Comparison of ENCODE assay signal across 20 cellular contexts in genomic region chr10:93447019-93447418, GRCh38. TPM values are rescaled to one million over a fixed set of nuclear protein-coding genes. Genes with fewer than 3 reads are reported as not detected.
DNase-seq lines count a peak whose midpoint lies in the region; ATAC-seq, FAIRE-seq and TF ChIP-seq lines count a peak whose summit lies in the region.
"Had no signal": no experiment of that assay in that cellular context is flagged by ENCODE, and none has a peak within 500 bp of the region (broad histone marks: within the 10 kb centered on the region; RNA-seq: fewer than 3 reads in every experiment).

No MANE protein-coding gene starts in this region.

- H3K4me3 ChIP-seq in GM23248 (no peak overlapping the region), keratinocyte (ENCODE audit: control insufficient read depth in 2 of 3, extremely low read depth in 1 of 3, insufficient read depth in 2 of 3, low read depth in 1 of 3, low read length in 3 of 3) (no peak overlapping the region), sigmoid colon (no peak overlapping the region)
- H3K4me3 ChIP-seq: dorsolateral prefrontal cortex had no signal

- no peaks in the 10 kb centered on the region for H3K9me2 ChIP-seq in GM23248 (ENCODE audit: insufficient read depth)

- intact Hi-C loops in sigmoid colon (cut with DNase I) = no loop called here
- intact Hi-C loops in activated CD4-positive, alpha-beta memory T cell treated with anti-CD3 and anti-CD28 coated beads for 36 hours (cut with micrococcal nuclease) = no loop called here

- H3K79me2 ChIP-seq in GM23248 (ENCODE audit: insufficient read depth) (peaks cover 96% of the 10 kb centered on the region), keratinocyte (ENCODE audit: control insufficient read depth, insufficient read depth, low read length) (peaks cover 46% of the 10 kb centered on the region)

- H3F3A ChIP-seq in GM23248 (ENCODE audit: insufficient read depth) = peaks cover 54% of the 10 kb centered on the region

- TF ChIP-seq CTCF in brain (conservative IDR thresholded peaks at IDR 0.05) = no peak
- TF ChIP-seq CTCF in keratinocyte (optimal IDR thresholded peaks at IDR 0.05 in 1 of 3, IDR thresholded peaks at IDR 0.05 in 1 of 3, conservative IDR thresholded peaks at IDR 0.05 in 1 of 3; ENCODE audit: extremely low read depth in 1 of 3, insufficient read depth in 2 of 3, low read length in 3 of 3) = no peak
- TF ChIP-seq CTCF in sigmoid colon (IDR thresholded peaks at IDR 0.05) = no peak

- peaks cover 32% of the 10 kb centered on the region for H3K4me1 Mint-ChIP-seq in brain
- peaks cover 8% of the 10 kb centered on the region for H3K4me1 Mint-ChIP-seq in activated CD4-positive, alpha-beta memory T cell treated with anti-CD3 and anti-CD28 coated beads for 36 hours (ENCODE audit: low read depth)
- H3K4me1 Mint-ChIP-seq: memory B cell; natural killer cell; stimulated activated memory B cell treated with anti-CD40 and anti-IgM and Interleukin-4, amounts not matched to agents 10 μg/mL and 1 μg/mL and 100 μg/mL, for 72 hours; T-helper 17 cell had no signal

- no peaks in the 10 kb centered on the region for H3K27me3 ChIP-seq in GM23248 (replicated peaks; ENCODE audit: insufficient read depth)
- H3K27me3 ChIP-seq in keratinocyte (ENCODE audit: control insufficient read depth, extremely low read depth, insufficient read depth, low read length) = no peaks in the 10 kb centered on the region
- H3K27me3 ChIP-seq in sigmoid colon = no peaks in the 10 kb centered on the region
- H3K27me3 ChIP-seq: dorsolateral prefrontal cortex had no signal

- no peak for TF ChIP-seq POLR2A in sigmoid colon (IDR thresholded peaks at IDR 0.05)

- in situ Hi-C loops in GM23248 (cut with MboI) = no loop called here

- dilution Hi-C loops in keratinocyte (cut with MboI; ENCODE audit: extremely low pct_ligation_motif_present, low sequenced_read_pairs) = no loop called here

- peak overlapping the region in 3 of 5 experiments; percentile 68 to 70 (median 68) for H3K27ac Mint-ChIP-seq in brain
- no peak overlapping the region for H3K27ac Mint-ChIP-seq in activated CD4-positive, alpha-beta memory T cell treated with anti-CD3 and anti-CD28 coated beads for 36 hours
- H3K27ac Mint-ChIP-seq: activated naive CD8-positive, alpha-beta T cell treated with anti-CD3 and anti-CD28 coated beads, Interleukin-2, amount 50 U/mL, for 24 hours; activated T-helper 1 cell treated with anti-CD3 and anti-CD28 coated beads, Interleukin-12 subunit alpha, Interleukin-12 subunit beta, Interleukin-2, Interleukin-4 antibody, amounts not matched to agents 30 ng/mL and 10 ng/mL and 1 ng/mL, durations not matched to agents 14 hours and 24 hours and 36 hours; memory B cell; natural killer cell; stimulated activated memory B cell treated with anti-CD40 and anti-IgM and Interleukin-4, amounts not matched to agents 10 μg/mL and 1 μg/mL and 100 μg/mL, for 72 hours; T-helper 17 cell had no signal

- H4K20me1 ChIP-seq in GM23248 (ENCODE audit: insufficient read depth) (no peaks in the 10 kb centered on the region), keratinocyte (ENCODE audit: control insufficient read depth, extremely low read depth, insufficient read depth, low read length) (no peaks in the 10 kb centered on the region)

- H2AFZ ChIP-seq in GM23248 = no peak overlapping the region
- no peak overlapping the region for H2AFZ ChIP-seq in keratinocyte (ENCODE audit: control insufficient read depth, low read length)

- WGBS in GM23248 (ENCODE audit: low coverage in 1 of 2, low lambda C conversion rate in 2 of 2, missing lambda C conversion rate in 2 of 2), 2 experiments = 73 to 76% methylated on average over 6 of the region's 6 CpGs
- WGBS in sigmoid colon, 2 donors = 78 to 80% methylated on average over 6 of the region's 6 CpGs

- H3K4me2 ChIP-seq in GM23248 (ENCODE audit: unreplicated experiment) = no peak overlapping the region
- H3K4me2 ChIP-seq in keratinocyte (ENCODE audit: control insufficient read depth, extremely low read depth, insufficient read depth, low read depth, low read length) = peak overlapping the region; percentile 72
- H3K4me2 ChIP-seq: KMS-11 had no signal

- H3K9ac ChIP-seq in GM23248 = peak overlapping the region; percentile 81
- peak overlapping the region; percentile 72 for H3K9ac ChIP-seq in keratinocyte (ENCODE audit: control insufficient read depth, extremely low read depth, insufficient read depth, low read length)
- H3K9ac ChIP-seq: KMS-11 had no signal

- H3K9me3 Mint-ChIP-seq in brain = peaks cover 0 to 2% (median 0%) of the 10 kb centered on the region in 5 experiments
- H3K9me3 Mint-ChIP-seq in activated CD4-positive, alpha-beta memory T cell treated with anti-CD3 and anti-CD28 coated beads for 36 hours = no peaks in the 10 kb centered on the region
- H3K9me3 Mint-ChIP-seq: activated naive CD8-positive, alpha-beta T cell treated with anti-CD3 and anti-CD28 coated beads, Interleukin-2, amount 50 U/mL, for 24 hours; activated T-helper 1 cell treated with anti-CD3 and anti-CD28 coated beads, Interleukin-12 subunit alpha, Interleukin-12 subunit beta, Interleukin-2, Interleukin-4 antibody, amounts not matched to agents 30 ng/mL and 10 ng/mL and 1 ng/mL, durations not matched to agents 14 hours and 24 hours and 36 hours; natural killer cell had no signal

- FAIRE-seq in keratinocyte (lab: Jason Lieb, UNC) = peak; percentile 53

- POLR2A ChIA-PET in activated CD4-positive, alpha-beta memory T cell treated with anti-CD3 and anti-CD28 coated beads for 36 hours (lab: Charles Lee) = no interaction called here

- no peak for ATAC-seq in stimulated activated naive CD8-positive, alpha-beta T cell treated with anti-CD3 and anti-CD28 coated beads, Interleukin-15, Interleukin-2, amounts not matched to agents 100 U/mL and 50 U/mL, for 24 hours
- ATAC-seq: activated naive CD8-positive, alpha-beta T cell treated with anti-CD3 and anti-CD28 coated beads, Interleukin-2, amount 50 U/mL, for 24 hours; natural killer cell; stimulated activated memory B cell treated with anti-CD40 and anti-IgM and Interleukin-4, amounts not matched to agents 10 μg/mL and 1 μg/mL and 100 μg/mL, for 72 hours; T-helper 17 cell had no signal

- peaks cover 4% of the 10 kb centered on the region for H3K27me3 Mint-ChIP-seq in brain
- no peaks in the 10 kb centered on the region for H3K27me3 Mint-ChIP-seq in activated CD4-positive, alpha-beta memory T cell treated with anti-CD3 and anti-CD28 coated beads for 36 hours
- H3K27me3 Mint-ChIP-seq: activated naive CD8-positive, alpha-beta T cell treated with anti-CD3 and anti-CD28 coated beads, Interleukin-2, amount 50 U/mL, for 24 hours; T-helper 17 cell had no signal

- H3K9me3 ChIP-seq in GM23248 (ENCODE audit: low read depth) (no peaks in the 10 kb centered on the region), keratinocyte (ENCODE audit: control insufficient read depth, low read depth, low read length) (no peaks in the 10 kb centered on the region), sigmoid colon (no peaks in the 10 kb centered on the region)

- no peaks in the 10 kb centered on the region for H3K36me3 Mint-ChIP-seq in brain
- peaks cover 16% of the 10 kb centered on the region for H3K36me3 Mint-ChIP-seq in activated CD4-positive, alpha-beta memory T cell treated with anti-CD3 and anti-CD28 coated beads for 36 hours
- H3K36me3 Mint-ChIP-seq: natural killer cell had no signal

- DNase-seq in GM23248 (no peak), keratinocyte (ENCODE audit: low read depth, low spot score) (no peak), sigmoid colon (no peak), DMS114 treated with DMSO at 0.1 percent for 48 hours (lab: John Stamatoyannopoulos, UW; ENCODE audit: unreplicated experiment) (no peak), Ammon's horn (ENCODE audit: low spot score) (no peak)
- DNase-seq in stimulated activated naive CD8-positive, alpha-beta T cell treated with anti-CD3 and anti-CD28 coated beads, Interleukin-15, Interleukin-2, amounts not matched to agents 100 U/mL and 50 U/mL, for 24 hours = no peak
- no peak for DNase-seq in activated CD4-positive, alpha-beta memory T cell treated with anti-CD3 and anti-CD28 coated beads for 36 hours
- DNase-seq: activated naive CD8-positive, alpha-beta T cell treated with anti-CD3 and anti-CD28 coated beads, Interleukin-2, amount 50 U/mL, for 24 hours; COR-L47; dorsolateral prefrontal cortex; natural killer cell; NCI-H2081; NCI-H524; SHP77 treated with DMSO at 0.1 percent for 48 hours; T-helper 17 cell had no signal

- TF ChIP-seq EP300 in sigmoid colon (IDR thresholded peaks at IDR 0.05) = no peak

- CTCF ChIA-PET in activated CD4-positive, alpha-beta memory T cell treated with anti-CD3 and anti-CD28 coated beads for 36 hours (lab: Charles Lee) = interaction anchor here (1.3 kb wide), 1 partner anchor 71 kb away, joined by 6 read pairs; no protein-coding TSS in a partner anchor

- H3K36me3 ChIP-seq in GM23248 (ENCODE audit: low read depth) = peaks cover 68% of the 10 kb centered on the region
- H3K36me3 ChIP-seq in keratinocyte (ENCODE audit: control insufficient read depth in 2 of 2, extremely low read depth in 1 of 2, insufficient read depth in 2 of 2, low read length in 2 of 2) = peaks cover 25 to 32% of the 10 kb centered on the region in 2 experiments
- H3K36me3 ChIP-seq in sigmoid colon = peaks cover 0 to 38% (median 18%) of the 10 kb centered on the region in 4 donors

- H3K4me3 Mint-ChIP-seq in brain = no peak overlapping the region
- no peak overlapping the region for H3K4me3 Mint-ChIP-seq in activated CD4-positive, alpha-beta memory T cell treated with anti-CD3 and anti-CD28 coated beads for 36 hours
- H3K4me3 Mint-ChIP-seq: activated naive CD8-positive, alpha-beta T cell treated with anti-CD3 and anti-CD28 coated beads, Interleukin-2, amount 50 U/mL, for 24 hours; activated T-helper 1 cell treated with anti-CD3 and anti-CD28 coated beads, Interleukin-12 subunit alpha, Interleukin-12 subunit beta, Interleukin-2, Interleukin-4 antibody, amounts not matched to agents 30 ng/mL and 10 ng/mL and 1 ng/mL, durations not matched to agents 14 hours and 24 hours and 36 hours; memory B cell; natural killer cell; stimulated activated memory B cell treated with anti-CD40 and anti-IgM and Interleukin-4, amounts not matched to agents 10 μg/mL and 1 μg/mL and 100 μg/mL, for 72 hours; T-helper 17 cell had no signal

- H3K27ac ChIP-seq in GM23248 = peak overlapping the region; percentile 100
- H3K27ac ChIP-seq in keratinocyte (ENCODE audit: control insufficient read depth, insufficient read depth, low read length) = peak overlapping the region; percentile 95
- peak overlapping the region in 3 of 4 donors; percentile 98 to 100 (median 100) for H3K27ac ChIP-seq in sigmoid colon
- H3K27ac ChIP-seq: KMS-11 had no signal

- H3K4me1 ChIP-seq in GM23248 (ENCODE audit: insufficient read depth) (peaks cover 33% of the 10 kb centered on the region), keratinocyte (ENCODE audit: control insufficient read depth, extremely low read depth, insufficient read depth, low read length) (peaks cover 42% of the 10 kb centered on the region), sigmoid colon (peaks cover 0 to 50% (median 44%) of the 10 kb centered on the region in 4 donors)

- H3K9me1 ChIP-seq in keratinocyte (ENCODE audit: control insufficient read depth, extremely low read depth, insufficient read depth, low read length) = no peaks in the 10 kb centered on the region

RNA-seq across cellular contexts. Expression of gene MYOF, which starts 35.1 kb away (rescaled TPM):
- total RNA-seq in GM23248 (2014; rRNA removed; shearing (Covaris generic)) = 256 and 261 TPM in 2 replicates
- 93.0 and 101 TPM in 2 replicates for polyA plus RNA-seq in GM23248 (2016; fragmentation: Nextera tagmentation; extraction: Ambion mirVana)
- 8.0 TPM for polyA plus RNA-seq in brain (ENCODE audit: insufficient read depth, low read depth, low replicate concordance)
- 174 to 276 TPM (median 232 TPM) in 3 replicates for polyA plus RNA-seq in keratinocyte
- 146 TPM for polyA plus RNA-seq in keratinocyte (2011; ENCODE audit: low read depth)
- 192 and 235 TPM in 2 replicates for polyA plus RNA-seq in keratinocyte (2011; cell fraction: cytosol; rRNA removed)
- polyA plus RNA-seq in keratinocyte (2011; cell fraction: nucleus; rRNA removed) = 583 and 631 TPM in 2 replicates
- 83.5 and 285 TPM in 2 replicates for polyA plus RNA-seq in keratinocyte (2012; ENCODE audit: low replicate concordance)
- 141 to 248 TPM (median 172 TPM) in 3 replicates for polyA minus RNA-seq in keratinocyte
- 189 TPM for polyA minus RNA-seq in keratinocyte (2011; cell fraction: cytosol; rRNA and poly(A)+ RNA removed)
- polyA minus RNA-seq in keratinocyte (2011; cell fraction: nucleus; rRNA and poly(A)+ RNA removed) = 354 and 681 TPM in 2 replicates
- 10 to 100 TPM; 33.6 to 83.4 (median 70.2) TPM for total RNA-seq in sigmoid colon
- polyA plus RNA-seq in sigmoid colon = 10 to 100 TPM; 12.6 to 36.3 (median 18.5) TPM
- 10 to 100 TPM; 49.3 to 49.7 TPM for total RNA-seq in activated CD4-positive, alpha-beta memory T cell treated with anti-CD3 and anti-CD28 coated beads for 36 hours

RNA-seq across cellular contexts. Expression of gene CEP55, which starts 49.4 kb away (rescaled TPM):
- 21.5 and 32.4 TPM in 2 replicates for total RNA-seq in GM23248 (2014; rRNA removed; shearing (Covaris generic))
- polyA plus RNA-seq in GM23248 (2016; fragmentation: Nextera tagmentation; extraction: Ambion mirVana) (14.9 and 16.8 TPM in 2 replicates), brain (ENCODE audit: insufficient read depth, low read depth, low replicate concordance) (15.2 TPM), keratinocyte (3.2 to 25.4 TPM (median 17.7 TPM) in 3 replicates), sigmoid colon (10 to 100 TPM in 1 of 3 donors, 1 to 10 TPM in 2; 1.8 to 18.2 (median 6.2) TPM)
- polyA plus RNA-seq in keratinocyte (2011; ENCODE audit: low read depth) = 0.46 TPM
- polyA plus RNA-seq in keratinocyte (2011; cell fraction: cytosol; rRNA removed) = 4.9 and 10.4 TPM in 2 replicates
- polyA plus RNA-seq in keratinocyte (2011; cell fraction: nucleus; rRNA removed) = 2.4 and 3.3 TPM in 2 replicates
- 0.21 and 17.6 TPM in 2 replicates for polyA plus RNA-seq in keratinocyte (2012; ENCODE audit: low replicate concordance)
- 1.4 to 9.8 TPM (median 1.9 TPM) in 3 replicates for polyA minus RNA-seq in keratinocyte
- 2.1 TPM for polyA minus RNA-seq in keratinocyte (2011; cell fraction: cytosol; rRNA and poly(A)+ RNA removed)
- polyA minus RNA-seq in keratinocyte (2011; cell fraction: nucleus; rRNA and poly(A)+ RNA removed) = 0.95 and 2.1 TPM in 2 replicates
- total RNA-seq in sigmoid colon = 1 to 10 TPM in 2 of 4 donors, not detected in 2; 1.4 to 1.5 TPM
- total RNA-seq in activated CD4-positive, alpha-beta memory T cell treated with anti-CD3 and anti-CD28 coated beads for 36 hours = 10 to 100 TPM; 88.0 to 91.3 TPM
